ENCODE assay signal across 23 cellular contexts in genomic region chr12:19645823-19646222, GRCh38.
DNase-seq lines count a peak whose midpoint lies in the region; ATAC-seq, FAIRE-seq and TF ChIP-seq lines count a peak whose summit lies in the region.
"Had no signal": no experiment of that assay in that cellular context is flagged by ENCODE, and none has a peak within 500 bp of the region (broad histone marks: within the 10 kb centered on the region; RNA-seq: fewer than 3 reads in every experiment).

No MANE protein-coding gene starts in this region.

- H3K4me1 ChIP-seq in HepG2 (ENCODE audit: insufficient read depth, low read length) (no peaks in the 10 kb centered on the region), right lobe of liver (no peaks in the 10 kb centered on the region), K562 (replicated peaks in 1 of 2; ENCODE audit: control insufficient read depth in 2 of 2, insufficient read depth in 2 of 2, low read length in 2 of 2) (no peaks in the 10 kb centered on the region)
- H3K4me1 ChIP-seq: BE2C, BLaER1 had no signal

- TF ChIP-seq POLR2A in HepG2 (IDR thresholded peaks at IDR 0.05; ENCODE audit: insufficient read depth in 1 of 2, low read depth in 2 of 2, low read length in 2 of 2) (no peak), right lobe of liver (IDR thresholded peaks at IDR 0.05) (no peak), K562 (conservative IDR thresholded peaks at IDR 0.05) (no peak)

- no peak for ATAC-seq in HepG2
- ATAC-seq in right lobe of liver = no peak
- no peak for ATAC-seq in K562

- no peak overlapping the region for H2AFZ ChIP-seq in HepG2 (ENCODE audit: low read length)
- no peak overlapping the region for H2AFZ ChIP-seq in K562 (ENCODE audit: low read depth, low read length)

- H3K36me3 ChIP-seq in HepG2 (replicated peaks in 1 of 2; ENCODE audit: control insufficient read depth in 1 of 2, insufficient read depth in 2 of 2, low read length in 2 of 2) = no peaks in the 10 kb centered on the region
- no peaks in the 10 kb centered on the region for H3K36me3 ChIP-seq in right lobe of liver
- H3K36me3 ChIP-seq in K562 (ENCODE audit: control insufficient read depth, insufficient read depth, low read length) = no peaks in the 10 kb centered on the region
- H3K36me3 ChIP-seq: BE2C, BLaER1 had no signal

- H3K27ac ChIP-seq in HepG2 (ENCODE audit: extremely low read length, insufficient read depth, low read length) = no peak overlapping the region
- no peak overlapping the region for H3K27ac ChIP-seq in right lobe of liver
- no peak overlapping the region for H3K27ac ChIP-seq in K562 (ENCODE audit: extremely low read depth, low read depth, low read length)
- H3K27ac ChIP-seq: 22Rv1, BLaER1 had no signal

- CTCF ChIA-PET in HepG2 (lab: Yijun Ruan, JAX; ENCODE audit: low intra/inter-chr PET ratio, low total read pairs) (no interaction called here), K562 (lab: Yijun Ruan, JAX; ENCODE audit: low intra/inter-chr PET ratio) (no interaction called here)

- no peaks in the 10 kb centered on the region for H3K9me3 ChIP-seq in HepG2 (ENCODE audit: low read length)
- no peaks in the 10 kb centered on the region for H3K9me3 ChIP-seq in right lobe of liver
- no peaks in the 10 kb centered on the region for H3K9me3 ChIP-seq in K562 (replicated peaks; ENCODE audit: control insufficient read depth, insufficient read depth, low read depth, low read length)
- H3K9me3 ChIP-seq: BE2C had no signal

- no peaks in the 10 kb centered on the region for H4K20me1 ChIP-seq in HepG2 (ENCODE audit: insufficient read depth, low read length)
- no peaks in the 10 kb centered on the region for H4K20me1 ChIP-seq in K562 (replicated peaks; ENCODE audit: control insufficient read depth, insufficient read depth, low read length)
- H4K20me1 ChIP-seq: BLaER1 had no signal

- TF ChIP-seq EP300 in HepG2 (IDR thresholded peaks at IDR 0.05; ENCODE audit: low read depth in 2 of 2, low read length in 2 of 2) (no peak), HepG2 (CRISPR knock-in tag; IDR thresholded peaks at IDR 0.05; ENCODE audit: borderline replicate concordance) (no peak), K562 (IDR thresholded peaks at IDR 0.05; ENCODE audit: low read length) (no peak)

- BruUV-seq in HepG2 (replicated peaks; lab: Mats Ljungman, UMichigan) (no TSS peak), K562 (replicated peaks; lab: Mats Ljungman, UMichigan) (no TSS peak)

- in situ Hi-C loops in HepG2 (cut with HindIII; ENCODE audit: extremely low pct_ligation_motif_present, low pct_unique_long_range_greater_than_20kb) (no loop called here), K562 (cut with MboI) (no loop called here)

- TF ChIP-seq RAD21 in HepG2 (CRISPR knock-in tag; IDR thresholded peaks at IDR 0.05) = no peak
- TF ChIP-seq RAD21 in K562 (CRISPR knock-in tag; conservative IDR thresholded peaks at IDR 0.05 in 1 of 2, IDR thresholded peaks at IDR 0.05 in 1 of 2) = no peak

- H3K4me2 ChIP-seq in HepG2 (ENCODE audit: low read depth, low read length) (no peak overlapping the region), K562 (ENCODE audit: insufficient read depth, low read length) (no peak overlapping the region)
- H3K4me2 ChIP-seq: BLaER1 had no signal

- no peak overlapping the region for H3K4me3 ChIP-seq in HepG2 (replicated peaks in 1 of 3; ENCODE audit: insufficient read depth in 1 of 3, low read depth in 2 of 3, low read length in 3 of 3)
- H3K4me3 ChIP-seq in right lobe of liver = no peak overlapping the region
- no peak overlapping the region for H3K4me3 ChIP-seq in K562
- H3K4me3 ChIP-seq: BLaER1 had no signal

- DNase-seq in HepG2 (ENCODE audit: low spot score) = no peak
- no peak for DNase-seq in right lobe of liver
- DNase-seq in K562 (ENCODE audit: extremely low read depth in 1 of 4, low spot score in 3 of 4) = no peak
- DNase-seq in globus pallidus (ENCODE audit: low spot score) = no peak
- DNase-seq in GM19240 (ENCODE audit: insufficient read length, low spot score) = no peak
- DNase-seq: ACHN; BE2C; C1 segment of cervical spinal cord; CD4-positive, alpha-beta memory T cell; CD4-positive, CD25-positive, alpha-beta regulatory T cell; CD8-positive, alpha-beta memory T cell; COR-L47; DMS 273 treated with DMSO at 0.1 percent for 48 hours; DMS153; DMS53; DMS79; DND-41; EL; GDM1 had no signal

- FAIRE-seq in HepG2 (lab: Jason Lieb, UNC) = no peak
- FAIRE-seq in K562 (lab: Jason Lieb, UNC) = no peak
- FAIRE-seq: GM12891, GM19239 had no signal

- H3K9ac ChIP-seq in HepG2 (ENCODE audit: insufficient read depth, low read depth, low read length) = no peak overlapping the region
- H3K9ac ChIP-seq in K562 (ENCODE audit: insufficient read depth in 1 of 2, low read depth in 2 of 2, low read length in 2 of 2) = no peak overlapping the region
- H3K9ac ChIP-seq: BLaER1 had no signal

- POLR2A ChIA-PET in HepG2 (lab: Yijun Ruan, JAX) = no interaction called here
- POLR2A ChIA-PET in K562 (lab: Yijun Ruan, JAX) = no interaction called here

- H3K27me3 ChIP-seq in HepG2 (ENCODE audit: control insufficient read depth in 1 of 2, insufficient read depth in 2 of 2, low read length in 2 of 2) (no peaks in the 10 kb centered on the region; a peak in 1 of 5 replicates), right lobe of liver (no peaks in the 10 kb centered on the region), K562 (ENCODE audit: control insufficient read depth in 2 of 2, insufficient read depth in 2 of 2, low read length in 2 of 2) (no peaks in the 10 kb centered on the region)
- H3K27me3 ChIP-seq: BE2C, BLaER1 had no signal

- TF ChIP-seq CTCF in HepG2 (CRISPR knock-in tag; IDR thresholded peaks at IDR 0.05) (no peak), right lobe of liver (IDR thresholded peaks at IDR 0.05) (no peak), K562 (IDR thresholded peaks at IDR 0.05 in 2 of 3, conservative IDR thresholded peaks at IDR 0.05 in 1 of 3; ENCODE audit: insufficient read depth in 2 of 3, low read depth in 1 of 3, low read length in 3 of 3) (no peak)

- intact Hi-C loops in HepG2 (cut with micrococcal nuclease; ENCODE audit: unreplicated experiment) (no loop called here), right lobe of liver (cut with DNase I) (no loop called here), K562 (cut with micrococcal nuclease) (no loop called here)

- H3K79me2 ChIP-seq in HepG2 (ENCODE audit: insufficient read depth, low read length) = no peaks in the 10 kb centered on the region
- H3K79me2 ChIP-seq in K562 (ENCODE audit: control insufficient read depth, insufficient read depth, low read length) = no peaks in the 10 kb centered on the region

- H3K9me1 ChIP-seq in K562 (ENCODE audit: control insufficient read depth, insufficient read depth, low read length) = no peaks in the 10 kb centered on the region

TF ChIP-seq in HepG2, 621 proteins besides CTCF, POLR2A, EP300 and RAD21:
- TF ChIP-seq ZNF501 (CRISPR knock-in tag; IDR thresholded peaks at IDR 0.05) = no peak
- TF ChIP-seq MAFK (conservative IDR thresholded peaks at IDR 0.05 in 1 of 2, IDR thresholded peaks at IDR 0.05 in 1 of 2; ENCODE audit: low read length in 2 of 2) = peak; percentile 97 to 99
- peak; percentile 98 for TF ChIP-seq MAFF (IDR thresholded peaks at IDR 0.05; ENCODE audit: low read depth, low read length)

TF ChIP-seq in K562, 482 proteins besides CTCF, POLR2A, EP300 and RAD21:
- TF ChIP-seq JUND (IDR thresholded peaks at IDR 0.05; ENCODE audit: borderline replicate concordance, low read depth, low read length) = no peak
- TF ChIP-seq JUND (tag; IDR thresholded peaks at IDR 0.05; ENCODE audit: borderline replicate concordance, low read depth, low read length) = no peak
- peak; percentile 79 for TF ChIP-seq MAFG (tag; conservative IDR thresholded peaks at IDR 0.05)
- no peak for TF ChIP-seq MAZ (CRISPR knock-in tag; conservative IDR thresholded peaks at IDR 0.05 in 1 of 2, IDR thresholded peaks at IDR 0.05 in 1 of 2)
- TF ChIP-seq MAFK (IDR thresholded peaks at IDR 0.05; ENCODE audit: low read length) = peak; percentile 94
- TF ChIP-seq MAFF (IDR thresholded peaks at IDR 0.05; ENCODE audit: low read length) = peak; percentile 92
- TF ChIP-seq ZNF316 (IDR thresholded peaks at IDR 0.05) = peak; percentile 88
- TF ChIP-seq, protein P1, sequence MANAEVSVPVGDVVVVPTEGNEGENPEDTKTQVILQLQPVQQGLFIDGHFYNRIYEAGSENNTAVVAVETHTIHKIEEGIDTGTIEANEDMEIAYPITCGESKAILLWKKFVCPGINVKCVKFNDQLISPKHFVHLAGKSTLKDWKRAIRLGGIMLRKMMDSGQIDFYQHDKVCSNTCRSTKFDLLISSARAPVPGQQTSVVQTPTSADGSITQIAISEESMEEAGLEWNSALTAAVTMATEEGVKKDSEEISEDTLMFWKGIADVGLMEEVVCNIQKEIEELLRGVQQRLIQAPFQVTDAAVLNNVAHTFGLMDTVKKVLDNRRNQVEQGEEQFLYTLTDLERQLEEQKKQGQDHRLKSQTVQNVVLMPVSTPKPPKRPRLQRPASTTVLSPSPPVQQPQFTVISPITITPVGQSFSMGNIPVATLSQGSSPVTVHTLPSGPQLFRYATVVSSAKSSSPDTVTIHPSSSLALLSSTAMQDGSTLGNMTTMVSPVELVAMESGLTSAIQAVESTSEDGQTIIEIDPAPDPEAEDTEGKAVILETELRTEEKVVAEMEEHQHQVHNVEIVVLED (CRISPR knock-in tag; IDR thresholded peaks at IDR 0.05) = no peak
- peak; percentile 77 for TF ChIP-seq C11orf30 (IDR thresholded peaks at IDR 0.05; ENCODE audit: low read depth)

Comparison
In these comparisons a context has a peak if more than half of its experiments do, and no peak if none do; other contexts are left out.
1. Of the 241 proteins assayed by ChIP-seq in both HepG2 and K562: peak only in HepG2: none; only in K562: MAFG; in both: MAFF and MAFK; in neither: 238.